In genomic region chr12:27975222-27976136, GRCh38 we compare ENCODE assay signal across 8 cellular contexts. TPM values are rescaled to one million over a fixed set of nuclear protein-coding genes. Genes with fewer than 3 reads are reported as not detected.
DNase-seq lines count a peak whose midpoint lies in the region; ATAC-seq, FAIRE-seq and TF ChIP-seq lines count a peak whose summit lies in the region.

No MANE protein-coding gene starts in this region.

- H3K27ac ChIP-seq in H1 (ENCODE audit: low read depth, low read length), result no peak overlapping the region

- H3K4me1 ChIP-seq in H1 (replicated peaks in 1 of 4; ENCODE audit: control insufficient read depth in 3 of 4, insufficient read depth in 4 of 4, low read length in 3 of 4), result peaks cover 9 to 20% (median 12%) of the 10 kb centered on the region in 4 experiments

- TF ChIP-seq POLR2A in H1 (IDR thresholded peaks at IDR 0.05; ENCODE audit: control extremely low read depth in 1 of 2, low read depth in 2 of 2, low read length in 2 of 2), result no peak

- CTCF ChIA-PET in BJ (lab: Yijun Ruan, JAX) (interaction anchor here (0.9 kb wide), 1 partner anchor 9 kb away, joined by 4 read pairs; no protein-coding TSS in a partner anchor), H1 (lab: Charles Lee; ENCODE audit: partially characterized antibody) (interaction anchor here (0.7 to 1.0 kb wide), 3 partner anchors 37 to 723 kb away, joined by 3 to 4 read pairs (median 3); no protein-coding TSS in a partner anchor)

- no peak overlapping the region for H2BK120ac ChIP-seq in H1 (replicated peaks; ENCODE audit: low read depth, low read length)

- H3K4me3 ChIP-seq in BJ (ENCODE audit: low read depth, low read length), result peak overlapping the region; percentile 19; the same call in 1 of the 2 replicates
- H3K4me3 ChIP-seq in H1 (ENCODE audit: extremely low read depth in 1 of 4, insufficient read depth in 2 of 4, low read depth in 3 of 4, low read length in 4 of 4), result peak overlapping the region; percentile 43 to 63 (median 56)

- no peak overlapping the region for H2BK20ac ChIP-seq in H1 (ENCODE audit: low read length)

- FAIRE-seq in H1 (lab: Jason Lieb, UNC), result no peak

- no peak overlapping the region for H4K8ac ChIP-seq in H1 (ENCODE audit: extremely low read depth, insufficient read depth, low read length)

- WGBS in H1 (ENCODE audit: extremely low coverage in 1 of 2, insufficient coverage in 1 of 2, insufficient read length in 1 of 2, insufficient replicate concordance in 2 of 2, low coverage in 1 of 2, low lambda C conversion rate in 2 of 2, missing lambda C conversion rate in 1 of 2), 2 experiments, result 5% methylated on average over 47 of the region's 61 CpGs; no CpG with 5 or more reads in 1 of the 2 experiments

- TF ChIP-seq EP300 in H1 (IDR thresholded peaks at IDR 0.05; ENCODE audit: borderline replicate concordance in 1 of 2, low read depth in 2 of 2, low read length in 2 of 2), result no peak

- no peak overlapping the region for H2BK12ac ChIP-seq in H1 (ENCODE audit: low read depth, low read length)

- H3K36me3 Mint-ChIP-seq in neural crest cell (ENCODE audit: low read depth), result peaks cover 2% of the 10 kb centered on the region

- no peak overlapping the region for H3K27ac Mint-ChIP-seq in neural crest cell (ENCODE audit: unreplicated experiment)

- POLR2A ChIA-PET in BJ (lab: Charles Lee) (no interaction called here), H1 (lab: Charles Lee; ENCODE audit: partially characterized antibody) (interaction anchor here (0.7 kb wide), 1 partner anchor 16 kb away, joined by 4 read pairs; no protein-coding TSS in a partner anchor)

- H3K36me3 ChIP-seq in BJ (ENCODE audit: control insufficient read depth, insufficient read depth, low read length) (no peaks in the 10 kb centered on the region), H1 (ENCODE audit: control insufficient read depth in 2 of 4, insufficient read depth in 4 of 4, low read length in 3 of 4) (0 out of 8 replicates have a peak, but pooled peaks cover 0 to under 1% (median 0%) of the 10 kb centered on the region in 4 experiments)

- H3K27me3 Mint-ChIP-seq in neural crest cell (ENCODE audit: low read depth), result peaks cover 100% of the 10 kb centered on the region

- H3K79me2 ChIP-seq in H1 (ENCODE audit: control insufficient read depth in 1 of 2, insufficient read depth in 2 of 2, low read length in 2 of 2), result no peaks in the 10 kb centered on the region

- DNase-seq in BJ (ENCODE audit: low read depth) (no peak), LHCN-M2 (ENCODE audit: low read depth) (peak; percentile 32), H1 (ENCODE audit: low read depth in 1 of 2, low spot score in 2 of 2) (peak in 1 of 2 experiments; percentile 78), neural crest cell (ENCODE audit: low read depth, low spot score) (peak; percentile 20), NCI-H1436 (lab: John Stamatoyannopoulos, UW) (no peak), NCI-H1105 (lab: John Stamatoyannopoulos, UW) (no peak), DMS 273 treated with DMSO at 0.1 percent for 48 hours (lab: John Stamatoyannopoulos, UW) (no peak)

- no peak overlapping the region for H2BK5ac ChIP-seq in H1 (ENCODE audit: low read depth, low read length)

- peaks cover 9% of the 10 kb centered on the region for H3K23me2 ChIP-seq in H1 (ENCODE audit: low read depth, low read length)

- no peak overlapping the region; the same call in 1 of the 2 replicates for H2AFZ ChIP-seq in H1 (ENCODE audit: low read length)

- H3K79me1 ChIP-seq in H1 (ENCODE audit: low read depth, low read length), result no peaks in the 10 kb centered on the region

- no peak for ATAC-seq in HG03025 (IDR thresholded peaks at IDR 0.05; ENCODE audit: low FRiP score, unreplicated experiment)

- H2BK15ac ChIP-seq in H1 (ENCODE audit: low read length), result no peak overlapping the region

- H3K9me3 ChIP-seq in H1 (ENCODE audit: insufficient read depth in 2 of 2, low read depth in 1 of 2, low read length in 1 of 2), result no peaks in the 10 kb centered on the region

- H3K4me3 Mint-ChIP-seq in neural crest cell, result peak overlapping the region; percentile 72

- H3K9me3 Mint-ChIP-seq in neural crest cell, result no peaks in the 10 kb centered on the region

- TF ChIP-seq RAD21 in H1 (IDR thresholded peaks at IDR 0.05 in 1 of 2, conservative IDR thresholded peaks at IDR 0.05 in 1 of 2; ENCODE audit: low read depth in 2 of 2, low read length in 2 of 2), result no peak

- peaks cover 0 to 10% of the 10 kb centered on the region in 2 experiments for H4K20me1 ChIP-seq in H1 (replicated peaks in 1 of 2; ENCODE audit: control insufficient read depth in 1 of 2, insufficient read depth in 2 of 2, low read length in 2 of 2)

- H3K18ac ChIP-seq in H1 (ENCODE audit: extremely low read depth, low read length), result no peak overlapping the region

- H4K5ac ChIP-seq in H1 (ENCODE audit: insufficient read length, low read depth, low read length), result no peak overlapping the region

- no peak overlapping the region for H2AK5ac ChIP-seq in H1 (ENCODE audit: low read depth, low read length)

- no peak overlapping the region for H3K23ac ChIP-seq in H1 (ENCODE audit: insufficient read length)

- peak overlapping the region; percentile 95 to 100 for H3K4me2 ChIP-seq in H1 (ENCODE audit: insufficient read depth in 1 of 2, low read depth in 2 of 2, low read length in 2 of 2)

- H3K4me1 Mint-ChIP-seq in neural crest cell, result peaks cover 17% of the 10 kb centered on the region

- no peak for TF ChIP-seq CTCF in BJ (IDR thresholded peaks at IDR 0.05; ENCODE audit: insufficient read depth, low read depth, low read length)
- no peak for TF ChIP-seq CTCF in H1 (IDR thresholded peaks at IDR 0.05; ENCODE audit: control extremely low read depth in 1 of 3, insufficient read depth in 1 of 3, low read depth in 1 of 3, low read length in 3 of 3)
- no peak for TF ChIP-seq CTCF in neural crest cell (conservative IDR thresholded peaks at IDR 0.05)

- H3K27me3 ChIP-seq in BJ (ENCODE audit: control insufficient read depth, insufficient read depth, low read length), result peaks cover 31% of the 10 kb centered on the region
- H3K27me3 ChIP-seq in H1 (replicated peaks in 1 of 4; ENCODE audit: control insufficient read depth in 3 of 4, extremely low read depth in 1 of 4, insufficient read depth in 3 of 4, low read length in 3 of 4), result peaks cover 44 to 71% (median 60%) of the 10 kb centered on the region in 4 experiments

- no peak overlapping the region for H3K4ac ChIP-seq in H1 (replicated peaks; ENCODE audit: insufficient read length, low read depth, low read length)

- no peak overlapping the region for H3K56ac ChIP-seq in H1 (replicated peaks; ENCODE audit: insufficient read length, low read depth, low read length)

- no peak overlapping the region for H3K14ac ChIP-seq in H1 (ENCODE audit: insufficient read length)

- H4K91ac ChIP-seq in H1 (replicated peaks; ENCODE audit: insufficient read length, low read length), result no peak overlapping the region

- no peak overlapping the region for H3K9ac ChIP-seq in H1 (replicated peaks in 1 of 4; ENCODE audit: extremely low read depth in 1 of 4, low read depth in 3 of 4, low read length in 3 of 4)

TF ChIP-seq in H1, 55 proteins besides CTCF, POLR2A, EP300 and RAD21 (continues in another document):
- TF ChIP-seq TAF1 (IDR thresholded peaks at IDR 0.05; ENCODE audit: low read depth, low read length) (no peak), BRCA1 (IDR thresholded peaks at IDR 0.05; ENCODE audit: low read depth, low read length) (no peak), TEAD4 (IDR thresholded peaks at IDR 0.05; ENCODE audit: low read depth, low read length) (no peak), KDM4A (IDR thresholded peaks at IDR 0.05; ENCODE audit: low read depth, low read length, severe bottlenecking) (peak; percentile 71), ATF3 (IDR thresholded peaks at IDR 0.05; ENCODE audit: insufficient read depth, low read depth, low read length) (no peak), ZNF274 (IDR thresholded peaks at IDR 0.05; ENCODE audit: borderline replicate concordance, extremely low read depth, low read length) (no peak), ASH2L (IDR thresholded peaks at IDR 0.05; ENCODE audit: low read length) (peak; percentile 57), KDM1A (IDR thresholded peaks at IDR 0.05; ENCODE audit: borderline replicate concordance, low read length) (no peak), KDM5A (IDR thresholded peaks at IDR 0.05; ENCODE audit: low read length) (no peak), GABPA (IDR thresholded peaks at IDR 0.05; ENCODE audit: borderline replicate concordance, insufficient read depth, low read length) (no peak), RNF2 (IDR thresholded peaks at IDR 0.05; ENCODE audit: borderline replicate concordance, low read depth, low read length, missing control alignments, poor library complexity, severe bottlenecking) (peak; percentile 64), CREB1 (IDR thresholded peaks at IDR 0.05) (no peak), RFX5 (IDR thresholded peaks at IDR 0.05; ENCODE audit: borderline replicate concordance, low read depth, low read length) (no peak), SIN3A (conservative IDR thresholded peaks at IDR 0.05 in 1 of 2, IDR thresholded peaks at IDR 0.05 in 1 of 2; ENCODE audit: low read depth in 1 of 2, low read length in 2 of 2) (peak; percentile 79 to 80; a peak in 2 of 4 replicates), EZH2 (IDR thresholded peaks at IDR 0.05; ENCODE audit: low read depth, low read length, severe bottlenecking) (peak; percentile 85)

RNA-seq across cellular contexts. Expression of gene PTHLH, which starts 2.9 kb away (rescaled TPM):
- polyA plus RNA-seq in BJ (2011; rRNA removed) (0.10 and 0.22 TPM in 2 replicates), H1 (2011; rRNA removed) (0.32 TPM in 1 of 2 replicates, not detected in the other)
- 0.14 TPM in 1 of 2 replicates, not detected in the other for polyA minus RNA-seq in BJ (2011; rRNA and poly(A)+ RNA removed)
- total RNA-seq in LHCN-M2 (2014; rRNA removed) (0.51 and 0.63 TPM in 2 replicates), neural crest cell (0.27 and 0.56 TPM in 2 replicates)
- 0.09 TPM for polyA plus RNA-seq in LHCN-M2 (2012)
- total RNA-seq in H1 (2021; fragmentation: NEBNext Ultra II Directional; extraction: Animal tissue kit (Norgen Biotek cat#: 25700)), result not detected in 2 replicates
- not detected for polyA plus RNA-seq in H1 (2011; cell fraction: cytosol; rRNA removed)
- polyA plus RNA-seq in H1 (2011; cell fraction: nucleus; rRNA removed), result not detected
- polyA plus RNA-seq in H1 (2012, experiment 1 of 2), result not detected in 4 replicates
- polyA plus RNA-seq in H1 (2012, experiment 2 of 2), result not detected
- 0.06 TPM for polyA plus RNA-seq in H1 (2013, experiment 1 of 2)
- 0.07 TPM for polyA plus RNA-seq in H1 (2013, experiment 2 of 2)
- polyA minus RNA-seq in H1 (2011; rRNA and poly(A)+ RNA removed), result not detected in 2 replicates
- not detected for polyA minus RNA-seq in H1 (2011; cell fraction: cytosol; rRNA and poly(A)+ RNA removed)
- not detected for polyA minus RNA-seq in H1 (2011; cell fraction: nucleus; rRNA and poly(A)+ RNA removed)

Comparison
In these comparisons a context has a peak if more than half of its experiments do, and no peak if none do; other contexts are left out.
1. DNase-seq: peak in LHCN-M2 (single experiment) and neural crest cell (single experiment); none in BJ (single experiment), NCI-H1436 (single experiment), NCI-H1105 (single experiment) and DMS 273 treated with DMSO at 0.1 percent for 48 hours (single experiment).